In the genomic region with DNA sequence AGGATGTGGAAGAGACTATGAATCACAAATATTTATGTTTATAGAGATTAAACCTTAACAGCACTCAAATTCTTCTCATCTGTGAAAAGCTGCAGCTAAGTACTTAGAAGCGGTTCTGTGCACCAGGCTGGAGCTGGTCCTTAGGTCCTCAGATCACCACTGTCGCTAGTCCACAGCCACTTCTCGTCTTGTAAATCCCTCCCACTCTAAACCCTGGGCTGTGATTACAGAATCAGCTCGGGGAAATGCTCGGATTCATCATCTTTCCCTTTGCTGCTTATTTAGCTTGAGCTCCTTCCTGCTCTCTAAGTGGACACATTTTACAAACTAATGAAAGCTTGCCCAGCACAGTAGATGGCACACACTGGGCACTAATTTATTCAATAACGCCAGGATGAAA, we compare ENCODE assay signal across 22 cellular contexts.
DNase-seq lines count a peak whose midpoint lies in the region; FAIRE-seq and TF ChIP-seq lines count a peak whose summit lies in the region.
"Had no signal": no experiment of that assay in that cellular context is flagged by ENCODE, and none has a peak within 500 bp of the region (broad histone marks: within the 10 kb centered on the region; RNA-seq: fewer than 3 reads in every experiment).

No MANE protein-coding gene starts in this region.

- H3K79me2 ChIP-seq in astrocyte (ENCODE audit: insufficient read depth, low read length) = peaks cover 35% of the 10 kb centered on the region

- H3K9ac ChIP-seq in astrocyte (ENCODE audit: low read length) (no peak overlapping the region), skeletal muscle satellite cell (ENCODE audit: low read depth, low read length) (no peak overlapping the region)
- H3K9ac ChIP-seq: BLaER1 treated with 17β-estradiol and CSF1 and Interleukin-3, amounts not matched to agents 10 nM and 100 nM had no signal

- 75 to 87% methylated on average over 6 of the region's 6 CpGs for WGBS in lower leg skin, 2 donors

- intact Hi-C loops in lower leg skin (cut with DNase I; ENCODE audit: low total_unique reads) = no loop called here

- no peaks in the 10 kb centered on the region for H3K27me3 Mint-ChIP-seq in astrocyte (ENCODE audit: low read depth, unreplicated experiment)
- H3K27me3 Mint-ChIP-seq: activated T-helper 17 cell treated with anti-CD3 and anti-CD28 coated beads, Interleukin-2, amount 50 U/mL, for 72 hours had no signal

- peak; percentile 19 for DNase-seq in NCI-H82 (lab: John Stamatoyannopoulos, UW)
- no peak for DNase-seq in NCI-H82 treated with DMSO at 0.1 percent for 48 hours (lab: John Stamatoyannopoulos, UW; ENCODE audit: unreplicated experiment)
- no peak for DNase-seq in astrocyte (ENCODE audit: low read depth)
- DNase-seq in right atrium auricular region (ENCODE audit: low spot score) = no peak
- no peak for DNase-seq in lower leg skin (ENCODE audit: low spot score in 2 of 2)
- no peak for DNase-seq in activated CD4-positive, alpha-beta T cell treated with anti-CD3 and anti-CD28 coated beads, Interleukin-2, amount 50 U/mL, for 48 hours
- no peak for DNase-seq in HuH-7.5 (ENCODE audit: low spot score)
- DNase-seq: DMS 273 treated with DMSO at 0.1 percent for 48 hours; foreskin melanocyte; NCI-H1105; NCI-H226; stimulated activated CD4-positive, alpha-beta T cell treated with anti-CD3 and anti-CD28 coated beads, Interleukin-15, amount 100 ng/mL, for 24 hours; stimulated activated naive CD4-positive, alpha-beta T cell; trophoblast cell had no signal

- H3K27ac ChIP-seq in astrocyte (ENCODE audit: low read depth, low read length) (no peak overlapping the region), right atrium auricular region (peak overlapping the region; percentile 15 to 43)
- H3K27ac ChIP-seq: BLaER1 treated with 17β-estradiol and CSF1 and Interleukin-3, amounts not matched to agents 10 nM and 100 nM; prostate gland had no signal

- FAIRE-seq in astrocyte (lab: Jason Lieb, UNC) = no peak

- H3K4me3 ChIP-seq in astrocyte (ENCODE audit: insufficient read depth, low read depth, low read length) (no peak overlapping the region), right atrium auricular region (no peak overlapping the region), skeletal muscle satellite cell (ENCODE audit: low read length) (no peak overlapping the region), lower leg skin (ENCODE audit: low read depth, poor library complexity, severe bottlenecking) (no peak overlapping the region)
- H3K4me3 ChIP-seq: BLaER1 treated with 17β-estradiol and CSF1 and Interleukin-3, amounts not matched to agents 10 nM and 100 nM; lung; prostate gland had no signal

- H3K9me3 ChIP-seq in astrocyte (ENCODE audit: insufficient read depth, low read depth, low read length) = no peaks in the 10 kb centered on the region
- peaks cover 0 to 5% of the 10 kb centered on the region in 2 donors for H3K9me3 ChIP-seq in right atrium auricular region
- no peaks in the 10 kb centered on the region for H3K9me3 ChIP-seq in skeletal muscle satellite cell (replicated peaks; ENCODE audit: low read length)
- H3K9me3 ChIP-seq: prostate gland had no signal

- no peak overlapping the region for H2AFZ ChIP-seq in astrocyte (ENCODE audit: low read depth, low read length)

- H3K9me3 Mint-ChIP-seq in astrocyte (ENCODE audit: unreplicated experiment) = no peaks in the 10 kb centered on the region
- H3K9me3 Mint-ChIP-seq: activated T-helper 17 cell treated with anti-CD3 and anti-CD28 coated beads, Interleukin-2, amount 50 U/mL, for 72 hours; natural killer cell treated with Interleukin-12 subunit alpha and Interleukin-12 subunit beta and Interleukin-15 and Interleukin-18, amount 100 ng/mL, for 72 hours; T-helper 1 cell treated with Interleukin-12 subunit alpha and Interleukin-12 subunit beta and Interleukin-4 antibody, amounts not matched to agents 30 μg/mL and 1 μg/mL, for 36 hours had no signal

- no peaks in the 10 kb centered on the region for H3K27me3 ChIP-seq in astrocyte (ENCODE audit: insufficient read depth, low read length)
- no peaks in the 10 kb centered on the region for H3K27me3 ChIP-seq in right atrium auricular region
- H3K27me3 ChIP-seq in skeletal muscle satellite cell (ENCODE audit: control insufficient read depth, insufficient read depth, low read length) = no peaks in the 10 kb centered on the region

- peaks cover 53% of the 10 kb centered on the region for H4K20me1 ChIP-seq in astrocyte (ENCODE audit: insufficient read depth, low read length)

- H3K4me1 Mint-ChIP-seq in astrocyte (ENCODE audit: low read depth, unreplicated experiment) = peaks cover 66% of the 10 kb centered on the region

- no peak for TF ChIP-seq CTCF in astrocyte (IDR thresholded peaks at IDR 0.05; ENCODE audit: insufficient read depth, low read depth, low read length)
- TF ChIP-seq CTCF in right atrium auricular region (IDR thresholded peaks at IDR 0.05) = no peak
- TF ChIP-seq CTCF in lower leg skin (IDR thresholded peaks at IDR 0.05) = no peak

- H3K4me2 ChIP-seq in astrocyte (ENCODE audit: low read length) (peak overlapping the region; percentile 51), skeletal muscle satellite cell (ENCODE audit: low read length) (peak overlapping the region; percentile 24)
- H3K4me2 ChIP-seq: BLaER1 treated with 17β-estradiol and CSF1 and Interleukin-3, amounts not matched to agents 10 nM and 100 nM had no signal

- H3K36me3 Mint-ChIP-seq in astrocyte (ENCODE audit: low read depth, unreplicated experiment) = peaks cover 13% of the 10 kb centered on the region
- H3K36me3 Mint-ChIP-seq: natural killer cell treated with Interleukin-12 subunit alpha and Interleukin-12 subunit beta and Interleukin-15 and Interleukin-18, amount 100 ng/mL, for 72 hours; WTC11 had no signal

- H3K4me1 ChIP-seq in astrocyte (ENCODE audit: insufficient read depth, low read length) (peaks cover 16% of the 10 kb centered on the region), right atrium auricular region (peaks cover 0 to 25% of the 10 kb centered on the region in 2 donors), skeletal muscle satellite cell (ENCODE audit: control insufficient read depth, insufficient read depth, low read length) (peaks cover 28% of the 10 kb centered on the region)
- H3K4me1 ChIP-seq: prostate gland had no signal

- H3K4me3 Mint-ChIP-seq in astrocyte (ENCODE audit: unreplicated experiment) = no peak overlapping the region
- H3K4me3 Mint-ChIP-seq: activated T-helper 17 cell treated with anti-CD3 and anti-CD28 coated beads, Interleukin-2, amount 50 U/mL, for 72 hours; natural killer cell treated with Interleukin-12 subunit alpha and Interleukin-12 subunit beta and Interleukin-15 and Interleukin-18, amount 100 ng/mL, for 72 hours; T-helper 1 cell treated with Interleukin-12 subunit alpha and Interleukin-12 subunit beta and Interleukin-4 antibody, amounts not matched to agents 30 μg/mL and 1 μg/mL, for 36 hours; WTC11 had no signal

- no peaks in the 10 kb centered on the region for H3K36me3 ChIP-seq in astrocyte (ENCODE audit: insufficient read depth, low read length)
- no peaks in the 10 kb centered on the region for H3K36me3 ChIP-seq in right atrium auricular region
- no peaks in the 10 kb centered on the region for H3K36me3 ChIP-seq in skeletal muscle satellite cell (ENCODE audit: insufficient read depth, low read length)
- H3K36me3 ChIP-seq: prostate gland had no signal

- peak overlapping the region; percentile 4 for H3K27ac Mint-ChIP-seq in astrocyte (ENCODE audit: unreplicated experiment)
- H3K27ac Mint-ChIP-seq: activated T-helper 17 cell treated with anti-CD3 and anti-CD28 coated beads, Interleukin-2, amount 50 U/mL, for 72 hours; natural killer cell treated with Interleukin-12 subunit alpha and Interleukin-12 subunit beta and Interleukin-15 and Interleukin-18, amount 100 ng/mL, for 72 hours; T-helper 1 cell treated with Interleukin-12 subunit alpha and Interleukin-12 subunit beta and Interleukin-4 antibody, amounts not matched to agents 30 μg/mL and 1 μg/mL, for 36 hours; WTC11 had no signal

- TF ChIP-seq POLR2A in lower leg skin (IDR thresholded peaks at IDR 0.05) = no peak
